Comparison of ENCODE assay signal across 23 cellular contexts in the genomic region with DNA sequence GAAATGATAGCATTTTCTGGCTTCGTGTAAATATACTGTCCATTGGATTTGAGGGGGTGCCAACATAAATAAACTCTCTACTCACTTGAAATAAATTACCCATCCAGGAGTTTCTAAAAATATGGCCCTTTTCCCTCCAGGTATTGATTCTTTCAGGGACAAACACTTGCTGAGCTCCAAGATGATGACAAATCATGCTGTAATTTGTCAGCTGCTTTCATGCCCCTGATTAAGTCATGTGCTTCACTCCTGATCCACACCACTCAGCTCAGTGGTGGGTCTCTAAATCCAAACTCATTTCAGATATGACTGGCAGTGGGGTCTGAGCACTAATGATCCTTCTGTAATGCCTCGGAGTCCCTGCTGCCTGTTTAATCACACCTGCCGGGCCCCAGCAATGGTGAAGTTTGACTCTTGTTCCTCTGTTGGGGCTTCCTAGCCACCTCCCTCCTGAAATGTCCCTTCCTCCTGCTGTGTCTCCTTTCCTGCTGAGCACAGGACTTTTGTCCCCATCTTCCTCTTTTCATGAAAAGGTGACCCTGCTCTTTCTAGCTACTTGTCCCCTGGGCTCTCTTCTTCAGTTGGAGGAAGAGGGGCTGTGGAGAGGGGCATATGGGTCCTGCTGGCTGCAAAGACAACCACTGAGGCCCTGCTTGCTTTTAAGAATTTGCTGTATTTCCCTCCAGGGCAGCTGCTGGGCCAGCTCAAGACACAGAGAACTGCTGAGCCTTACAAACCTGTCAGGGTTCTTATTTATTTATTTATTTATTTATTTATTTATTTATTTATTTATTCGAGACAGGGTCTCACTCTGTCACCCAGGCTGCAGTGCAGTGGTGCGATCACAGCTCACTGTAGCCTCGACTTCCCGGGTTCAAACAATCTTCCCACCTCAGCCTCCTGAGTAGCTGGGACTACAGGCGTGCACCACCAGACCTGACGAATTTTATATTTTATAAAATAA.
A peak's percentile ranks its signal among the peaks of the same experiment; 100 is the strongest.
DNase-seq lines count a peak whose midpoint lies in the region; ATAC-seq and TF ChIP-seq lines count a peak whose summit lies in the region.
"Had no signal": no experiment of that assay in that cellular context is flagged by ENCODE, and none has a peak within 500 bp of the region (broad histone marks: within the 10 kb centered on the region; RNA-seq: fewer than 3 reads in every experiment).

No MANE protein-coding gene starts in this region.

- no peaks in the 10 kb centered on the region for H3K27me3 Mint-ChIP-seq in progenitor cell of endocrine pancreas
- H3K27me3 Mint-ChIP-seq: activated CD4-positive, alpha-beta T cell treated with anti-CD3 and anti-CD28 coated beads, Interleukin-2, amount 10 ng/mL, durations not matched to agents 7 days and 5 days had no signal

- peak overlapping the region; percentile 92 for H3K27ac Mint-ChIP-seq in progenitor cell of endocrine pancreas
- H3K27ac Mint-ChIP-seq: activated CD4-positive, alpha-beta T cell treated with anti-CD3 and anti-CD28 coated beads, Interleukin-2, amount 10 ng/mL, durations not matched to agents 7 days and 5 days; activated naive CD4-positive, alpha-beta T cell treated with anti-CD3 and anti-CD28 coated beads, Interleukin-2, amount 50 U/mL, for 72 hours; CD4-positive, alpha-beta memory T cell; stimulated activated naive CD8-positive, alpha-beta T cell treated with anti-CD3 and anti-CD28 coated beads, Interleukin-15, amount 100 ng/mL, for 72 hours; T-helper 17 cell had no signal

- no peak overlapping the region for H3K4ac ChIP-seq in IMR-90 (ENCODE audit: low read depth, low read length)

- no peak overlapping the region for H3K4me3 ChIP-seq in IMR-90 (ENCODE audit: insufficient read depth, low read depth, low read length)
- H3K4me3 ChIP-seq: ascending aorta, Peyer's patch, SJSA1, spleen, tibial artery had no signal

- ATAC-seq in IMR-90 (ENCODE audit: low read depth) (no peak), GM18861 (IDR thresholded peaks at IDR 0.05; ENCODE audit: unreplicated experiment) (no peak)
- ATAC-seq: activated naive CD4-positive, alpha-beta T cell treated with anti-CD3 and anti-CD28 coated beads, Interleukin-2, amount 50 U/mL, for 72 hours; stimulated activated naive CD8-positive, alpha-beta T cell treated with anti-CD3 and anti-CD28 coated beads, Interleukin-15, amount 100 ng/mL, for 72 hours; T-helper 17 cell had no signal

- no peak overlapping the region for H2BK120ac ChIP-seq in IMR-90 (ENCODE audit: low read depth, low read length)

- dilution Hi-C loops in IMR-90 (cut with HindIII; ENCODE audit: low sequenced_read_pairs, unreplicated experiment), result no loop called here

- H3K9me3 Mint-ChIP-seq in progenitor cell of endocrine pancreas (ENCODE audit: low read depth), result no peaks in the 10 kb centered on the region
- H3K9me3 Mint-ChIP-seq: activated CD4-positive, alpha-beta T cell treated with anti-CD3 and anti-CD28 coated beads, Interleukin-2, amount 10 ng/mL, durations not matched to agents 7 days and 5 days; activated naive CD4-positive, alpha-beta T cell treated with anti-CD3 and anti-CD28 coated beads, Interleukin-2, amount 50 U/mL, for 72 hours; stimulated activated naive CD8-positive, alpha-beta T cell treated with anti-CD3 and anti-CD28 coated beads, Interleukin-15, amount 100 ng/mL, for 72 hours had no signal

- H3K4me1 Mint-ChIP-seq in progenitor cell of endocrine pancreas (ENCODE audit: low read depth), result peaks cover 12% of the 10 kb centered on the region
- H3K4me1 Mint-ChIP-seq: CD4-positive, alpha-beta memory T cell; T-helper 17 cell had no signal

- no peak overlapping the region for H3K4me3 Mint-ChIP-seq in progenitor cell of endocrine pancreas (ENCODE audit: low read depth)
- H3K4me3 Mint-ChIP-seq: activated CD4-positive, alpha-beta T cell treated with anti-CD3 and anti-CD28 coated beads, Interleukin-2, amount 10 ng/mL, durations not matched to agents 7 days and 5 days; CD4-positive, alpha-beta memory T cell; stimulated activated naive CD8-positive, alpha-beta T cell treated with anti-CD3 and anti-CD28 coated beads, Interleukin-15, amount 100 ng/mL, for 72 hours; T-helper 17 cell had no signal

- no peaks in the 10 kb centered on the region for H3K36me3 Mint-ChIP-seq in progenitor cell of endocrine pancreas (ENCODE audit: insufficient read depth)
- H3K36me3 Mint-ChIP-seq: activated naive CD4-positive, alpha-beta T cell treated with anti-CD3 and anti-CD28 coated beads, Interleukin-2, amount 50 U/mL, for 72 hours; CD4-positive, alpha-beta memory T cell had no signal

- H3K14ac ChIP-seq in IMR-90 (replicated peaks; ENCODE audit: low read depth, low read length), result no peak overlapping the region

- H2BK5ac ChIP-seq in IMR-90 (ENCODE audit: low read depth, low read length, poor library complexity, severe bottlenecking), result no peak overlapping the region

- no peak overlapping the region for H2BK15ac ChIP-seq in IMR-90 (ENCODE audit: low read depth, low read length)

- H2AK5ac ChIP-seq in IMR-90 (ENCODE audit: low read depth, low read length), result no peak overlapping the region

- no TSS peak for BruUV-seq in IMR-90 (replicated peaks; lab: Mats Ljungman, UMichigan)

- no peaks in the 10 kb centered on the region for H3K9me1 ChIP-seq in IMR-90 (ENCODE audit: insufficient read depth, low read length)

- WGBS in IMR-90 (ENCODE audit: extremely low coverage in 2 of 2, insufficient read length in 1 of 2), 2 experiments, result 65% methylated on average over 2 of the region's 9 CpGs; no CpG with 5 or more reads in 1 of the 2 experiments

- no peak overlapping the region for H3K18ac ChIP-seq in IMR-90 (ENCODE audit: low read depth, low read length)

- no peak overlapping the region for H2AK9ac ChIP-seq in IMR-90 (replicated peaks; ENCODE audit: low read depth, low read length, poor library complexity)

- no peak overlapping the region for H3K23ac ChIP-seq in IMR-90 (ENCODE audit: low read depth, low read length)

- intact Hi-C loops in IMR-90 (cut with micrococcal nuclease), result no loop called here

- H3K9ac ChIP-seq in IMR-90 (ENCODE audit: low read depth, low read length), result no peak overlapping the region

- CTCF ChIA-PET in IMR-90 (lab: Yijun Ruan, JAX), result no interaction called here

- no peaks in the 10 kb centered on the region for H3K27me3 ChIP-seq in IMR-90 (ENCODE audit: control insufficient read depth, insufficient read depth, low read length)
- H3K27me3 ChIP-seq: ascending aorta, neutrophil, Peyer's patch, spleen, tibial artery had no signal

- H3K79me1 ChIP-seq in IMR-90 (ENCODE audit: low read depth in 1 of 2, low read length in 2 of 2), result no peaks in the 10 kb centered on the region

- H4K91ac ChIP-seq in IMR-90 (ENCODE audit: insufficient read depth, low read depth, low read length), result no peak overlapping the region

- no peak overlapping the region for H4K8ac ChIP-seq in IMR-90 (ENCODE audit: low read depth in 2 of 2, low read length in 2 of 2)

- no peak overlapping the region for H3K4me2 ChIP-seq in IMR-90 (ENCODE audit: low read depth, low read length)

- H2BK20ac ChIP-seq in IMR-90 (ENCODE audit: low read depth, low read length), result no peak overlapping the region

- H3K36me3 ChIP-seq in IMR-90 (ENCODE audit: control insufficient read depth, insufficient read depth, low read length), result no peaks in the 10 kb centered on the region
- H3K36me3 ChIP-seq: ascending aorta, neutrophil, Peyer's patch, SJSA1, spleen, tibial artery had no signal

- H2AFZ ChIP-seq in IMR-90 (replicated peaks; ENCODE audit: low read length, poor library complexity), result peak overlapping the region; percentile 32

- TF ChIP-seq RAD21 in IMR-90 (IDR thresholded peaks at IDR 0.05; ENCODE audit: low read length), result no peak

- POLR2A ChIA-PET in IMR-90 (lab: Charles Lee; ENCODE audit: unreplicated experiment), result no interaction called here

- no peak for TF ChIP-seq CTCF in IMR-90 (conservative IDR thresholded peaks at IDR 0.05; ENCODE audit: low read depth, low read length)
- no peak for TF ChIP-seq CTCF in progenitor cell of endocrine pancreas (IDR thresholded peaks at IDR 0.05; ENCODE audit: unreplicated experiment)

- no peak for TF ChIP-seq POLR2A in IMR-90 (IDR thresholded peaks at IDR 0.05; ENCODE audit: low read depth, low read length)

- in situ Hi-C loops in IMR-90 (cut with MboI; ENCODE audit: low sequenced_read_pairs), result no loop called here

- H3K9me3 ChIP-seq in IMR-90 (ENCODE audit: control insufficient read depth, insufficient read depth, low read length), result peaks cover 17% of the 10 kb centered on the region
- H3K9me3 ChIP-seq: ascending aorta, neutrophil, Peyer's patch, SJSA1, spleen, tibial artery had no signal

- no peak overlapping the region for H3K27ac ChIP-seq in IMR-90 (ENCODE audit: insufficient read depth, low read length)
- H3K27ac ChIP-seq: ascending aorta, epithelial cell of prostate, neutrophil, Peyer's patch, SJSA1, spleen, tibial artery had no signal

- H3K4me1 ChIP-seq in IMR-90 (ENCODE audit: control insufficient read depth, insufficient read depth, low read length), result no peaks in the 10 kb centered on the region
- H3K4me1 ChIP-seq: ascending aorta, SJSA1, spleen, tibial artery had no signal

- H4K5ac ChIP-seq in IMR-90 (ENCODE audit: low read depth, low read length), result no peak overlapping the region

- no peaks in the 10 kb centered on the region for H4K20me1 ChIP-seq in IMR-90 (ENCODE audit: insufficient read depth, low read length)

- no peak overlapping the region for H3K56ac ChIP-seq in IMR-90 (ENCODE audit: extremely low read depth, insufficient read depth, low read length)

- DNase-seq in IMR-90 (no peak), NCI-H187 treated with DMSO at 0.1 percent for 48 hours (lab: John Stamatoyannopoulos, UW) (peak; percentile 82), SHP77 (lab: John Stamatoyannopoulos, UW) (peak; percentile 67 to 69), progenitor cell of endocrine pancreas (ENCODE audit: low spot score, unreplicated experiment) (no peak), foreskin melanocyte (no peak), NCI-H2196 (lab: John Stamatoyannopoulos, UW; ENCODE audit: unreplicated experiment) (no peak)
- DNase-seq: activated CD4-positive, alpha-beta T cell treated with anti-CD3 and anti-CD28 coated beads, Interleukin-2, amount 10 ng/mL, durations not matched to agents 7 days and 5 days; CD4-positive, alpha-beta memory T cell; central memory CD4-positive, alpha-beta T cell; Kasumi-1; NCI-H2227 treated with DMSO at 0.1 percent for 48 hours; Peyer's patch; spleen; stimulated activated CD4-positive, alpha-beta T cell treated with anti-CD3 and anti-CD28 coated beads, Interleukin-4, amount 100 ng/mL, for 24 hours; stimulated activated naive CD8-positive, alpha-beta T cell treated with anti-CD3 and anti-CD28 coated beads, Interleukin-15, amount 100 ng/mL, for 72 hours; T-helper 17 cell; tibial artery had no signal

TF ChIP-seq in IMR-90, 13 proteins besides CTCF, POLR2A, EP300 and RAD21:
- no peak for TF ChIP-seq FOS (IDR thresholded peaks at IDR 0.05; ENCODE audit: low read depth, low read length)
- TF ChIP-seq CEBPB (IDR thresholded peaks at IDR 0.05; ENCODE audit: low read depth, low read length), result no peak

Comparison
In these comparisons a context has a peak if more than half of its experiments do, and no peak if none do; other contexts are left out.
1. DNase-seq: peak in NCI-H187 treated with DMSO at 0.1 percent for 48 hours (single experiment) and SHP77 (2 of 2); none in IMR-90 (single experiment), progenitor cell of endocrine pancreas (single experiment), foreskin melanocyte (single experiment) and NCI-H2196 (single experiment).